ENCODE assay signal across 1 cellular context in genomic region chr14:20572382-20572990, GRCh38.
TF ChIP-seq lines count a peak whose summit lies in the region.

No MANE protein-coding gene starts in this region.

TF ChIP-seq in HepG2, 621 proteins besides CTCF, POLR2A, EP300 and RAD21:
- TF ChIP-seq RAD51 (IDR thresholded peaks at IDR 0.05; ENCODE audit: borderline replicate concordance) = peak; percentile 60; the same call in 1 of the 2 replicates
